1 cellular context compared by ENCODE assay signal in the genomic region with DNA sequence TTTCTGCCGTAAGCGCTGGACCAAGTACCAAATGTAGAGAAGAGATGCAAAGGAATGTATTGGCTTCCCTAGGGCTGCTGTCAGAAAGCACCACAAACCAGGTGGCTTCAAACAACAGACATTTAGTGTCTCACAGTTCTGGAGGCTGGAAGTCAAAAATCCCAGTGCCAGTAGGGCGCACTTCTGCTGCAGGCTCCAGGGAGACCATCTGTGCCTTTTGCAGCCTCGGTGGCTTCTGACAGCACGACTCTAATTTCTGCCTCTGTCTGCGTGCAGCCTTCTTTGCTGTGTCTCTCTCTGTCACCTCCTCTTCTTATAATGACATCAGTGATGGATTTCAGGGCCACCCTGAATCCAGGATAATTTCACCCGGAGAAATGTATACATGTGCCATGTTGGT.
TF ChIP-seq lines count a peak whose summit lies in the region.

No MANE protein-coding gene starts in this region.

TF ChIP-seq in GM23338, 12 proteins besides CTCF, POLR2A, EP300 and RAD21:
- TF ChIP-seq NANOG (IDR thresholded peaks at IDR 0.05; ENCODE audit: borderline replicate concordance) = no peak
- TF ChIP-seq POLR2AphosphoS5 (IDR thresholded peaks at IDR 0.05; ENCODE audit: low read depth) = no peak
- TF ChIP-seq STAT1 (IDR thresholded peaks at IDR 0.05; ENCODE audit: unreplicated experiment) = no peak
- TF ChIP-seq, protein P1, sequence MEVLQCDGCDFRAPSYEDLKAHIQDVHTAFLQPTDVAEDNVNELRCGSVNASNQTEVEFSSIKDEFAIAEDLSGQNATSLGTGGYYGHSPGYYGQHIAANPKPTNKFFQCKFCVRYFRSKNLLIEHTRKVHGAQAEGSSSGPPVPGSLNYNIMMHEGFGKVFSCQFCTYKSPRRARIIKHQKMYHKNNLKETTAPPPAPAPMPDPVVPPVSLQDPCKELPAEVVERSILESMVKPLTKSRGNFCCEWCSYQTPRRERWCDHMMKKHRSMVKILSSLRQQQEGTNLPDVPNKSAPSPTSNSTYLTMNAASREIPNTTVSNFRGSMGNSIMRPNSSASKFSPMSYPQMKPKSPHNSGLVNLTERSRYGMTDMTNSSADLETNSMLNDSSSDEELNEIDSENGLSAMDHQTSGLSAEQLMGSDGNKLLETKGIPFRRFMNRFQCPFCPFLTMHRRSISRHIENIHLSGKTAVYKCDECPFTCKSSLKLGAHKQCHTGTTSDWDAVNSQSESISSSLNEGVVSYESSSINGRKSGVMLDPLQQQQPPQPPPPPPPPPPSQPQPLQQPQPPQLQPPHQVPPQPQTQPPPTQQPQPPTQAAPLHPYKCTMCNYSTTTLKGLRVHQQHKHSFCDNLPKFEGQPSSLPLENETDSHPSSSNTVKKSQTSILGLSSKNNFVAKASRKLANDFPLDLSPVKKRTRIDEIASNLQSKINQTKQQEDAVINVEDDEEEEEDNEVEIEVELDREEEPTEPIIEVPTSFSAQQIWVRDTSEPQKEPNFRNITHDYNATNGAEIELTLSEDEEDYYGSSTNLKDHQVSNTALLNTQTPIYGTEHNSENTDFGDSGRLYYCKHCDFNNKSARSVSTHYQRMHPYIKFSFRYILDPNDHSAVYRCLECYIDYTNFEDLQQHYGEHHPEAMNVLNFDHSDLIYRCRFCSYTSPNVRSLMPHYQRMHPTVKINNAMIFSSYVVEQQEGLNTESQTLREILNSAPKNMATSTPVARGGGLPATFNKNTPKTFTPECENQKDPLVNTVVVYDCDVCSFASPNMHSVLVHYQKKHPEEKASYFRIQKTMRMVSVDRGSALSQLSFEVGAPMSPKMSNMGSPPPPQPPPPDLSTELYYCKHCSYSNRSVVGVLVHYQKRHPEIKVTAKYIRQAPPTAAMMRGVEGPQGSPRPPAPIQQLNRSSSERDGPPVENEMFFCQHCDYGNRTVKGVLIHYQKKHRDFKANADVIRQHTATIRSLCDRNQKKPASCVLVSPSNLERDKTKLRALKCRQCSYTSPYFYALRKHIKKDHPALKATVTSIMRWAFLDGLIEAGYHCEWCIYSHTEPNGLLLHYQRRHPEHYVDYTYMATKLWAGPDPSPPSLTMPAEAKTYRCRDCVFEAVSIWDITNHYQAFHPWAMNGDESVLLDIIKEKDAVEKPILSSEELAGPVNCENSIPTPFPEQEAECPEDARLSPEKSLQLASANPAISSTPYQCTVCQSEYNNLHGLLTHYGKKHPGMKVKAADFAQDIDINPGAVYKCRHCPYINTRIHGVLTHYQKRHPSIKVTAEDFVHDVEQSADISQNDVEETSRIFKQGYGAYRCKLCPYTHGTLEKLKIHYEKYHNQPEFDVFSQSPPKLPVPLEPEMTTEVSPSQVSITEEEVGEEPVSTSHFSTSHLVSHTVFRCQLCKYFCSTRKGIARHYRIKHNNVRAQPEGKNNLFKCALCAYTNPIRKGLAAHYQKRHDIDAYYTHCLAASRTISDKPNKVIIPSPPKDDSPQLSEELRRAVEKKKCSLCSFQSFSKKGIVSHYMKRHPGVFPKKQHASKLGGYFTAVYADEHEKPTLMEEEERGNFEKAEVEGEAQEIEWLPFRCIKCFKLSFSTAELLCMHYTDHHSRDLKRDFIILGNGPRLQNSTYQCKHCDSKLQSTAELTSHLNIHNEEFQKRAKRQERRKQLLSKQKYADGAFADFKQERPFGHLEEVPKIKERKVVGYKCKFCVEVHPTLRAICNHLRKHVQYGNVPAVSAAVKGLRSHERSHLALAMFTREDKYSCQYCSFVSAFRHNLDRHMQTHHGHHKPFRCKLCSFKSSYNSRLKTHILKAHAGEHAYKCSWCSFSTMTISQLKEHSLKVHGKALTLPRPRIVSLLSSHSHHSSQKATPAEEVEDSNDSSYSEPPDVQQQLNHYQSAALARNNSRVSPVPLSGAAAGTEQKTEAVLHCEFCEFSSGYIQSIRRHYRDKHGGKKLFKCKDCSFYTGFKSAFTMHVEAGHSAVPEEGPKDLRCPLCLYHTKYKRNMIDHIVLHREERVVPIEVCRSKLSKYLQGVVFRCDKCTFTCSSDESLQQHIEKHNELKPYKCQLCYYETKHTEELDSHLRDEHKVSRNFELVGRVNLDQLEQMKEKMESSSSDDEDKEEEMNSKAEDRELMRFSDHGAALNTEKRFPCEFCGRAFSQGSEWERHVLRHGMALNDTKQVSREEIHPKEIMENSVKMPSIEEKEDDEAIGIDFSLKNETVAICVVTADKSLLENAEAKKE (CRISPR knock-in tag; IDR thresholded peaks at IDR 0.05) = no peak
- TF ChIP-seq JUNB (IDR thresholded peaks at IDR 0.05; ENCODE audit: unreplicated experiment) = no peak
- TF ChIP-seq, protein P2, sequence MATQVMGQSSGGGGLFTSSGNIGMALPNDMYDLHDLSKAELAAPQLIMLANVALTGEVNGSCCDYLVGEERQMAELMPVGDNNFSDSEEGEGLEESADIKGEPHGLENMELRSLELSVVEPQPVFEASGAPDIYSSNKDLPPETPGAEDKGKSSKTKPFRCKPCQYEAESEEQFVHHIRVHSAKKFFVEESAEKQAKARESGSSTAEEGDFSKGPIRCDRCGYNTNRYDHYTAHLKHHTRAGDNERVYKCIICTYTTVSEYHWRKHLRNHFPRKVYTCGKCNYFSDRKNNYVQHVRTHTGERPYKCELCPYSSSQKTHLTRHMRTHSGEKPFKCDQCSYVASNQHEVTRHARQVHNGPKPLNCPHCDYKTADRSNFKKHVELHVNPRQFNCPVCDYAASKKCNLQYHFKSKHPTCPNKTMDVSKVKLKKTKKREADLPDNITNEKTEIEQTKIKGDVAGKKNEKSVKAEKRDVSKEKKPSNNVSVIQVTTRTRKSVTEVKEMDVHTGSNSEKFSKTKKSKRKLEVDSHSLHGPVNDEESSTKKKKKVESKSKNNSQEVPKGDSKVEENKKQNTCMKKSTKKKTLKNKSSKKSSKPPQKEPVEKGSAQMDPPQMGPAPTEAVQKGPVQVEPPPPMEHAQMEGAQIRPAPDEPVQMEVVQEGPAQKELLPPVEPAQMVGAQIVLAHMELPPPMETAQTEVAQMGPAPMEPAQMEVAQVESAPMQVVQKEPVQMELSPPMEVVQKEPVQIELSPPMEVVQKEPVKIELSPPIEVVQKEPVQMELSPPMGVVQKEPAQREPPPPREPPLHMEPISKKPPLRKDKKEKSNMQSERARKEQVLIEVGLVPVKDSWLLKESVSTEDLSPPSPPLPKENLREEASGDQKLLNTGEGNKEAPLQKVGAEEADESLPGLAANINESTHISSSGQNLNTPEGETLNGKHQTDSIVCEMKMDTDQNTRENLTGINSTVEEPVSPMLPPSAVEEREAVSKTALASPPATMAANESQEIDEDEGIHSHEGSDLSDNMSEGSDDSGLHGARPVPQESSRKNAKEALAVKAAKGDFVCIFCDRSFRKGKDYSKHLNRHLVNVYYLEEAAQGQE (IDR thresholded peaks at IDR 0.05; ENCODE audit: unreplicated experiment) = no peak
